1 cellular context compared by ENCODE assay signal in the genomic region with DNA sequence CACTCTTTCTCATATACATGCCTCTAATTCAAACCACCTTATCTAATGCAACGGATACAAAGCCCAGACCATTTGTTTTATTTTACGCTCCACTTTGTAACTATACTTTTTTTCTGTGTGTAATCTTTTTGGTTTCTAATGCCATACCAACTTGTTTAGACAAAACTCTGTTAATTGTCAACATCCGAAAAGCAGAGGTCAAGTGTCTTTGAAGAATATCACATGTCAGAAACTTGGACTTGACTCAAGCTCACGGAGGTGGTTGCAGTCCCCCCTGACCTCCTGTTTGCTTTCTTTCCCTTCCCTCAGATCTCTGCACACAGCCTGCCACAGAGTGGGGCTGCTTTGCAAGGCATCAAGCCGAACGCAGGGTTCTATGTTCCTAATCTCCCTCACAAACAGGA.
TF ChIP-seq lines count a peak whose summit lies in the region.

No MANE protein-coding gene starts in this region.

TF ChIP-seq in GM23338, 12 proteins besides CTCF, POLR2A, EP300 and RAD21 (continued from another document):
- TF ChIP-seq, protein P1, sequence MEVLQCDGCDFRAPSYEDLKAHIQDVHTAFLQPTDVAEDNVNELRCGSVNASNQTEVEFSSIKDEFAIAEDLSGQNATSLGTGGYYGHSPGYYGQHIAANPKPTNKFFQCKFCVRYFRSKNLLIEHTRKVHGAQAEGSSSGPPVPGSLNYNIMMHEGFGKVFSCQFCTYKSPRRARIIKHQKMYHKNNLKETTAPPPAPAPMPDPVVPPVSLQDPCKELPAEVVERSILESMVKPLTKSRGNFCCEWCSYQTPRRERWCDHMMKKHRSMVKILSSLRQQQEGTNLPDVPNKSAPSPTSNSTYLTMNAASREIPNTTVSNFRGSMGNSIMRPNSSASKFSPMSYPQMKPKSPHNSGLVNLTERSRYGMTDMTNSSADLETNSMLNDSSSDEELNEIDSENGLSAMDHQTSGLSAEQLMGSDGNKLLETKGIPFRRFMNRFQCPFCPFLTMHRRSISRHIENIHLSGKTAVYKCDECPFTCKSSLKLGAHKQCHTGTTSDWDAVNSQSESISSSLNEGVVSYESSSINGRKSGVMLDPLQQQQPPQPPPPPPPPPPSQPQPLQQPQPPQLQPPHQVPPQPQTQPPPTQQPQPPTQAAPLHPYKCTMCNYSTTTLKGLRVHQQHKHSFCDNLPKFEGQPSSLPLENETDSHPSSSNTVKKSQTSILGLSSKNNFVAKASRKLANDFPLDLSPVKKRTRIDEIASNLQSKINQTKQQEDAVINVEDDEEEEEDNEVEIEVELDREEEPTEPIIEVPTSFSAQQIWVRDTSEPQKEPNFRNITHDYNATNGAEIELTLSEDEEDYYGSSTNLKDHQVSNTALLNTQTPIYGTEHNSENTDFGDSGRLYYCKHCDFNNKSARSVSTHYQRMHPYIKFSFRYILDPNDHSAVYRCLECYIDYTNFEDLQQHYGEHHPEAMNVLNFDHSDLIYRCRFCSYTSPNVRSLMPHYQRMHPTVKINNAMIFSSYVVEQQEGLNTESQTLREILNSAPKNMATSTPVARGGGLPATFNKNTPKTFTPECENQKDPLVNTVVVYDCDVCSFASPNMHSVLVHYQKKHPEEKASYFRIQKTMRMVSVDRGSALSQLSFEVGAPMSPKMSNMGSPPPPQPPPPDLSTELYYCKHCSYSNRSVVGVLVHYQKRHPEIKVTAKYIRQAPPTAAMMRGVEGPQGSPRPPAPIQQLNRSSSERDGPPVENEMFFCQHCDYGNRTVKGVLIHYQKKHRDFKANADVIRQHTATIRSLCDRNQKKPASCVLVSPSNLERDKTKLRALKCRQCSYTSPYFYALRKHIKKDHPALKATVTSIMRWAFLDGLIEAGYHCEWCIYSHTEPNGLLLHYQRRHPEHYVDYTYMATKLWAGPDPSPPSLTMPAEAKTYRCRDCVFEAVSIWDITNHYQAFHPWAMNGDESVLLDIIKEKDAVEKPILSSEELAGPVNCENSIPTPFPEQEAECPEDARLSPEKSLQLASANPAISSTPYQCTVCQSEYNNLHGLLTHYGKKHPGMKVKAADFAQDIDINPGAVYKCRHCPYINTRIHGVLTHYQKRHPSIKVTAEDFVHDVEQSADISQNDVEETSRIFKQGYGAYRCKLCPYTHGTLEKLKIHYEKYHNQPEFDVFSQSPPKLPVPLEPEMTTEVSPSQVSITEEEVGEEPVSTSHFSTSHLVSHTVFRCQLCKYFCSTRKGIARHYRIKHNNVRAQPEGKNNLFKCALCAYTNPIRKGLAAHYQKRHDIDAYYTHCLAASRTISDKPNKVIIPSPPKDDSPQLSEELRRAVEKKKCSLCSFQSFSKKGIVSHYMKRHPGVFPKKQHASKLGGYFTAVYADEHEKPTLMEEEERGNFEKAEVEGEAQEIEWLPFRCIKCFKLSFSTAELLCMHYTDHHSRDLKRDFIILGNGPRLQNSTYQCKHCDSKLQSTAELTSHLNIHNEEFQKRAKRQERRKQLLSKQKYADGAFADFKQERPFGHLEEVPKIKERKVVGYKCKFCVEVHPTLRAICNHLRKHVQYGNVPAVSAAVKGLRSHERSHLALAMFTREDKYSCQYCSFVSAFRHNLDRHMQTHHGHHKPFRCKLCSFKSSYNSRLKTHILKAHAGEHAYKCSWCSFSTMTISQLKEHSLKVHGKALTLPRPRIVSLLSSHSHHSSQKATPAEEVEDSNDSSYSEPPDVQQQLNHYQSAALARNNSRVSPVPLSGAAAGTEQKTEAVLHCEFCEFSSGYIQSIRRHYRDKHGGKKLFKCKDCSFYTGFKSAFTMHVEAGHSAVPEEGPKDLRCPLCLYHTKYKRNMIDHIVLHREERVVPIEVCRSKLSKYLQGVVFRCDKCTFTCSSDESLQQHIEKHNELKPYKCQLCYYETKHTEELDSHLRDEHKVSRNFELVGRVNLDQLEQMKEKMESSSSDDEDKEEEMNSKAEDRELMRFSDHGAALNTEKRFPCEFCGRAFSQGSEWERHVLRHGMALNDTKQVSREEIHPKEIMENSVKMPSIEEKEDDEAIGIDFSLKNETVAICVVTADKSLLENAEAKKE (CRISPR knock-in tag; IDR thresholded peaks at IDR 0.05) = no peak
